In the genomic region with DNA sequence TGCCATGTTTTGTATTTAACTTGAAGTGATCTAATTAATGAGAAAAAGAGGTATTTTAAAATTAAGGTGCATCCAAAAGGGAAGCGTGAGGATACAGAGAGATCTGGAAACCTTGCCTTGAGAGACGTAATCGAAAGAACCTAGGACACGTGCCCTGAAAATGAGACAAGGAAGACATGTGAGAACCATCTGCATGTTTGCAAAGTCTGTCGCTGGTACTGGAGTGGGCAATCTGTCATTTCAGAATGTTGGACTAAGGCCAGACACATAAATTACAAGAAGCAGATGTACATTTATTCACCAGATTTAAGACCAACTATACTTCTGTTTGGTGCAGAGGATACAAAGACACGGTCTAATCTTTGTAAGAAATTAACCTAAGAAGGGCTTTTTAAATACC, we compare ENCODE assay signal across 16 cellular contexts.
DNase-seq lines count a peak whose midpoint lies in the region; ATAC-seq lines count a peak whose summit lies in the region.
"Had no signal": no experiment of that assay in that cellular context is flagged by ENCODE, and none has a peak within 500 bp of the region (broad histone marks: within the 10 kb centered on the region; RNA-seq: fewer than 3 reads in every experiment).

No MANE protein-coding gene starts in this region.

- DNase-seq in NCI-H1105 treated with DMSO at 0.1 percent for 48 hours (lab: John Stamatoyannopoulos, UW), result peak; percentile 90
- DNase-seq in NCI-H2081 treated with DMSO at 0.1 percent for 48 hours (lab: John Stamatoyannopoulos, UW), result peak; percentile 75
- peak; percentile 88 for DNase-seq in NCI-H82 (lab: John Stamatoyannopoulos, UW)
- DNase-seq in left kidney (ENCODE audit: low read depth, low spot score), result peak; percentile 44
- DNase-seq in GOT3 (lab: John Stamatoyannopoulos, UW), result no peak
- DNase-seq in NCI-H526 treated with DMSO at 0.1 percent for 48 hours (lab: John Stamatoyannopoulos, UW), result no peak
- DNase-seq: activated CD4-positive, alpha-beta T cell treated with anti-CD3 and anti-CD28 coated beads for 4 hours; activated CD8-positive, alpha-beta memory T cell treated with anti-CD3 and anti-CD28 coated beads, Interleukin-2, amount 50 U/mL, for 4 hours; activated gamma-delta T cell; amniotic stem cell; central memory CD4-positive, alpha-beta T cell; NCI-H1930; posterior cingulate gyrus; small intestine had no signal

- ATAC-seq in HG03565 (IDR thresholded peaks at IDR 0.05; ENCODE audit: unreplicated experiment) (no peak), HG03521 (IDR thresholded peaks at IDR 0.05; ENCODE audit: unreplicated experiment) (no peak)

Comparison
In these comparisons a context has a peak if more than half of its experiments do, and no peak if none do; other contexts are left out.
1. DNase-seq: peak in NCI-H1105 treated with DMSO at 0.1 percent for 48 hours (single experiment), NCI-H2081 treated with DMSO at 0.1 percent for 48 hours (single experiment), NCI-H82 (single experiment) and left kidney (single experiment); none in GOT3 (single experiment) and NCI-H526 treated with DMSO at 0.1 percent for 48 hours (single experiment).